19 cellular contexts compared by ENCODE assay signal in the genomic region with DNA sequence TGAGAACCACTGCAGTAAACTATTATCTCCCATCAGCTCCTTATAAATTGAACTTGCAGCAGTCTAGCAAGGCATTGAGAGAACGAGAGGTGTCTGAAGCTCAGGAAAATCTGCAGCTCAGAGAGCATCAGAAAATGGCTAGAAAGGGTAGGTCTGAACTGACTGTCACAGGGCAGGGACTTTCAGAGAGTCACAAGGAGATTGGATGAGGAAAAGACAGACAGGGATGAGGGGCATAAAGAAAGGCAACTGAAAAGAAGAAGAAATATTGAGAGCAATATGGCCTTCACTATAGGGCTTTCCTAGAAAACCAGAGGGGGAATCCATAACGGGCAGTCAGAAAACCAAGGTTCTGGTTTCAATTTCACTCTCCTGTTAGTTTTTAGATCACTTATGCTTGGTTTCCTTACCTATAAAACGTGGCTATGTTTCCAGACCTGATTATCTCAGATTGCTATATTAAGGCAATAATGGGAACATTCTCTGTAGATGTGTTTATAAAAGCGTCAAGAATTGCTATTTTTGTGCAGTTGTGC. TPM values are rescaled to one million over a fixed set of nuclear protein-coding genes. Genes with fewer than 3 reads are reported as not detected.
A peak's percentile ranks its signal among the peaks of the same experiment; 100 is the strongest.
DNase-seq lines count a peak whose midpoint lies in the region; ATAC-seq, FAIRE-seq and TF ChIP-seq lines count a peak whose summit lies in the region.
"Had no signal": no experiment of that assay in that cellular context is flagged by ENCODE, and none has a peak within 500 bp of the region (broad histone marks: within the 10 kb centered on the region; RNA-seq: fewer than 3 reads in every experiment).

No MANE protein-coding gene starts in this region.

- peak overlapping the region; percentile 25; the same call in 1 of the 2 replicates for H2AFZ ChIP-seq in Loucy (ENCODE audit: low read length)
- H2AFZ ChIP-seq in hepatocyte: no peak overlapping the region

- no peak overlapping the region for H3K9ac ChIP-seq in Loucy (ENCODE audit: low read depth, low read length, poor library complexity, severe bottlenecking)

- H3K4me1 ChIP-seq in Loucy (ENCODE audit: insufficient read depth, low read length, poor library complexity, severe bottlenecking) (no peaks in the 10 kb centered on the region), hepatocyte (ENCODE audit: insufficient read depth) (no peaks in the 10 kb centered on the region)
- H3K4me1 ChIP-seq: SJCRH30 had no signal

- 61% methylated on average over 4 of the region's 4 CpGs for WGBS in hepatocyte (ENCODE audit: low lambda C conversion rate, missing lambda C conversion rate)

- H3K79me2 ChIP-seq in Loucy (ENCODE audit: insufficient read depth, low read length): no peaks in the 10 kb centered on the region
- H3K79me2 ChIP-seq in hepatocyte: no peaks in the 10 kb centered on the region

- H4K20me1 ChIP-seq in Loucy (ENCODE audit: insufficient read depth, low read length, poor library complexity, severe bottlenecking) (no peaks in the 10 kb centered on the region), hepatocyte (ENCODE audit: insufficient read depth, poor library complexity, severe bottlenecking) (no peaks in the 10 kb centered on the region)

- DNase-seq in hepatocyte (ENCODE audit: low spot score) (no peak), H54 (ENCODE audit: insufficient read length, low spot score) (no peak), GM19239 (ENCODE audit: insufficient read length, low spot score) (no peak)
- DNase-seq: DMS 273 treated with DMSO at 0.1 percent for 48 hours, H7, Kasumi-1, NCI-H1417 treated with DMSO at 0.1 percent for 48 hours, NCI-H2029 treated with DMSO at 0.1 percent for 48 hours, NCI-H524, SJCRH30 had no signal

- FAIRE-seq in H54 (lab: Jason Lieb, UNC) (no peak), GM19239 (lab: Jason Lieb, UNC) (no peak)

- TF ChIP-seq CTCF in Loucy (conservative IDR thresholded peaks at IDR 0.05; ENCODE audit: low read length) (no peak), hepatocyte (IDR thresholded peaks at IDR 0.05; ENCODE audit: poor library complexity) (no peak)

- H3K9me3 ChIP-seq in Loucy (ENCODE audit: insufficient read depth, low read depth, low read length) (no peaks in the 10 kb centered on the region), hepatocyte (ENCODE audit: low read depth) (no peaks in the 10 kb centered on the region)
- H3K9me3 ChIP-seq: SJCRH30 had no signal

- H3F3A ChIP-seq in Loucy (ENCODE audit: low read depth): no peaks in the 10 kb centered on the region

- H3K27me3 ChIP-seq in Loucy (ENCODE audit: insufficient read depth, low read length, poor library complexity, severe bottlenecking) (no peaks in the 10 kb centered on the region), hepatocyte (no peaks in the 10 kb centered on the region)
- H3K27me3 ChIP-seq: SJCRH30 had no signal

- H3K36me3 ChIP-seq in Loucy (ENCODE audit: insufficient read depth, low read length) (no peaks in the 10 kb centered on the region), hepatocyte (replicated peaks; ENCODE audit: insufficient read depth, low read depth) (no peaks in the 10 kb centered on the region)
- H3K36me3 ChIP-seq: SJCRH30 had no signal

- no peak overlapping the region for H3K4me2 ChIP-seq in Loucy (ENCODE audit: low read depth, low read length, poor library complexity, severe bottlenecking)
- no peak overlapping the region for H3K4me2 ChIP-seq in hepatocyte

- H3K27ac ChIP-seq in hepatocyte: peak overlapping the region; percentile 36
- H3K27ac ChIP-seq: RWPE1, SJCRH30 had no signal

- ATAC-seq in GM18498 (IDR thresholded peaks at IDR 0.05; ENCODE audit: unreplicated experiment) (peak; percentile 43), GM21360 (IDR thresholded peaks at IDR 0.05; ENCODE audit: unreplicated experiment) (peak; percentile 63), HG03460 (IDR thresholded peaks at IDR 0.05; ENCODE audit: unreplicated experiment) (no peak), HG02642 (IDR thresholded peaks at IDR 0.05; ENCODE audit: poor library complexity, unreplicated experiment) (no peak)

- no peak for TF ChIP-seq POLR2A in H54 (IDR thresholded peaks at IDR 0.05; ENCODE audit: low read depth, low read length)

- no peak overlapping the region for H3K4me3 ChIP-seq in Loucy (ENCODE audit: low read length, poor library complexity, severe bottlenecking)
- H3K4me3 ChIP-seq in hepatocyte: no peak overlapping the region
- H3K4me3 ChIP-seq: SJCRH30 had no signal

- no peaks in the 10 kb centered on the region for H3K9me2 ChIP-seq in Loucy (replicated peaks; ENCODE audit: low read depth, low read length)
- H3K9me2 ChIP-seq in hepatocyte (replicated peaks; ENCODE audit: insufficient read depth): no peaks in the 10 kb centered on the region

RNA-seq across cellular contexts. Expression of a gene that starts 40.9 kb away (rescaled TPM):
- not detected in 2 replicates for total RNA-seq in hepatocyte
- not detected in 2 replicates for polyA plus RNA-seq in hepatocyte
- total RNA-seq: Daoy, H7, SJCRH30 had no signal
- polyA plus RNA-seq: AG04450, BJ had no signal

RNA-seq across cellular contexts. Expression of a gene that starts 52.3 kb away (rescaled TPM):
- 13.3 and 20.4 TPM in 2 replicates for total RNA-seq in hepatocyte
- polyA plus RNA-seq in hepatocyte: 14.2 and 24.5 TPM in 2 replicates

Comparison
In these comparisons a context has a peak if more than half of its experiments do, and no peak if none do; other contexts are left out.
1. ATAC-seq: peak in GM18498 (single experiment) and GM21360 (single experiment); none in HG03460 (single experiment) and HG02642 (single experiment).